19 cellular contexts compared by ENCODE assay signal in genomic region chrX:37640142-37640541, GRCh38. TPM values are rescaled to one million over a fixed set of nuclear protein-coding genes. Genes with fewer than 3 reads are reported as not detected.
"Had no signal": no experiment of that assay in that cellular context is flagged by ENCODE, and none has a peak within 500 bp of the region (broad histone marks: within the 10 kb centered on the region; RNA-seq: fewer than 3 reads in every experiment).

No MANE protein-coding gene starts in this region.

- DNase-seq: activated CD4-positive, alpha-beta T cell treated with anti-CD3 and anti-CD28 coated beads for 36 hours; activated CD4-positive, alpha-beta T cell treated with anti-CD3 and anti-CD28 coated beads, Interleukin-2, amount 50 U/mL, for 48 hours; activated gamma-delta T cell treated with Interleukin-2 at 50 U/mL for 16 hours; adrenal gland; effector CD8-positive, alpha-beta T cell; gastrocnemius medialis; head of caudate nucleus; left lung; nucleus accumbens; retina; spleen; stimulated activated CD4-positive, alpha-beta T cell treated with anti-CD3 and anti-CD28 coated beads, Interleukin-4, amount 100 ng/mL, for 4 hours; upper lobe of left lung had no signal

- H3K36me3 ChIP-seq: adrenal gland, gastrocnemius medialis, left lung, spleen, thoracic aorta, upper lobe of left lung had no signal

- H3K27ac ChIP-seq: adrenal gland, gastrocnemius medialis, left lung, spleen, thoracic aorta, upper lobe of left lung had no signal

- ATAC-seq: activated CD4-positive, alpha-beta T cell treated with anti-CD3 and anti-CD28 coated beads for 36 hours; activated naive CD4-positive, alpha-beta T cell treated with anti-CD3 and anti-CD28 coated beads, Interleukin-2, amount 50 U/mL, for 72 hours; esophagus mucosa; gastrocnemius medialis; left lung; stimulated activated memory B cell treated with anti-CD40 and anti-IgM and Interleukin-4, amounts not matched to agents 10 μg/mL and 1 μg/mL and 100 μg/mL, for 72 hours; WTC11 had no signal

- H3K9me3 ChIP-seq: adrenal gland, gastrocnemius medialis, left lung, spleen, thoracic aorta, upper lobe of left lung had no signal

- H3K4me3 ChIP-seq: adrenal gland, gastrocnemius medialis, left lung, spleen, thoracic aorta, upper lobe of left lung had no signal

- H3K27me3 ChIP-seq: gastrocnemius medialis, left lung, upper lobe of left lung had no signal

- H3K4me1 ChIP-seq: adrenal gland, gastrocnemius medialis, left lung, spleen, upper lobe of left lung had no signal

RNA-seq across cellular contexts. Expression of gene XK, which starts 45.4 kb away (rescaled TPM):
- total RNA-seq: lung microvascular endothelial cell had no signal
